ENCODE assay signal across 8 cellular contexts in the genomic region with DNA sequence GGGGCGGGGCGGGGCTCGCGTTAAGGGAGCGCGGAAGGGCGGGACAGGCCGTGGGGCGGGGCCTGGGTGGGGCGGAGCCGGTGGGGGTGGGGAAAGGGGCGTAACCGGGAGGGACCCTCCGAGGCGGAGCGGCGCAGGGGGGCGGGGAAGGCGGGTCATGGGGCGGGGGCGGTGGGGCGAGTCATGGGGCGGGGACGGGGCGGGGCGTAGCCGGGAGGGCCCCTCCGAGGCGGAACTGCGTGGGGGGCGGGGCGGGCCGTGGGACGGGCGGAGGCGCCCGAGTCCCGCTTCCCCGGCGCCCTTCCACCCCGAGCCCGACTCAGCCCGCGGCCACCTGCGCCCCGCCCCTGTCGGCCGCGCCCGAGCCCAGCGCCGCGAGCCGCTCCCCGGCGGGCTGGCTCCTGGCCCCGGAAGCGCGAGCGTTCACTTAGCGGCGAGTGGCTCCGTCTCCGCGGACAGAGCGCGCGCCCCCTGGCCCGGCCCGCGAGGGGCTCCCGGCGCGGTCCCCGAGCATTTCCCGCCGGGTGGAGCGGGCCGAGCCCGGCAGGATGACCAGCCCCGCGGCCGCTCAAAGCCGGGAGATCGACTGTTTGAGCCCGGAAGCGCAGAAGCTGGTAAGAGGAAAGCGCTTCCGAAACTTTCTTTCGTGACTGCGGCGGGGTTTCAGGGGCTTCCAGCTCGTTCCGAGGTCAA.
DNase-seq lines count a peak whose midpoint lies in the region; ATAC-seq and TF ChIP-seq lines count a peak whose summit lies in the region.

No MANE protein-coding gene starts in this region.

- H3K9me3 ChIP-seq in KOPT-K1 (ENCODE audit: insufficient read depth, low read length, poor library complexity, severe bottlenecking) (no peaks in the 10 kb centered on the region), gastroesophageal sphincter (no peaks in the 10 kb centered on the region), thyroid gland (no peaks in the 10 kb centered on the region)

- TF ChIP-seq POLR2A in gastroesophageal sphincter (IDR thresholded peaks at IDR 0.05) (peak; percentile 89 to 97), thyroid gland (IDR thresholded peaks at IDR 0.05) (peak; percentile 78 to 85)

- H3K36me3 ChIP-seq in KOPT-K1 (ENCODE audit: insufficient read depth, low read length) (no peaks in the 10 kb centered on the region), gastroesophageal sphincter (no peaks in the 10 kb centered on the region), thyroid gland (no peaks in the 10 kb centered on the region)

- H3K4me1 ChIP-seq in gastroesophageal sphincter (peaks cover 12 to 90% (median 61%) of the 10 kb centered on the region in 3 donors), thyroid gland (peaks cover 55 to 81% of the 10 kb centered on the region in 2 donors)

- peak; percentile 53 for ATAC-seq in GM21717 (IDR thresholded peaks at IDR 0.05; ENCODE audit: unreplicated experiment)
- peak; percentile 79 for ATAC-seq in gastroesophageal sphincter

- TF ChIP-seq EP300 in gastroesophageal sphincter (IDR thresholded peaks at IDR 0.05), result no peak

- intact Hi-C loops in thyroid gland (cut with DNase I), result loop anchor here (5.0 kb wide), 1 partner anchor 40 kb away; no protein-coding TSS in a partner anchor

- WGBS in gastroesophageal sphincter (ENCODE audit: low coverage in 1 of 2), 2 donors, result no CpG with 5 or more reads among the region's 94 CpGs
- WGBS in thyroid gland, 2 donors, result 0% methylated on average over 3 to 4 of the region's 94 CpGs

- peak; percentile 88 for DNase-seq in DMS53 treated with DMSO at 0.1 percent for 48 hours (lab: John Stamatoyannopoulos, UW; ENCODE audit: unreplicated experiment)
- peak; percentile 68 for DNase-seq in SHP77 treated with DMSO at 0.1 percent for 48 hours (lab: John Stamatoyannopoulos, UW)
- peak; percentile 90 for DNase-seq in activated gamma-delta T cell treated with anti-CD3 and anti-CD28 coated beads, Interleukin-2, amount 50 U/mL, for 16 hours (ENCODE audit: low read depth)
- peak; percentile 85 for DNase-seq in occipital lobe (lab: John Stamatoyannopoulos, UW)
- DNase-seq in thyroid gland, result peak; percentile 95 to 96

- TF ChIP-seq CTCF in gastroesophageal sphincter (IDR thresholded peaks at IDR 0.05), result peak in 2 of 4 experiments; percentile 14 to 39
- TF ChIP-seq CTCF in thyroid gland (IDR thresholded peaks at IDR 0.05), result no peak

- H3K4me3 ChIP-seq in gastroesophageal sphincter, result peak overlapping the region; percentile 83 to 86
- peak overlapping the region; percentile 47 to 88 (median 87) for H3K4me3 ChIP-seq in thyroid gland (replicated peaks in 1 of 3)

- peak overlapping the region; percentile 99 for H3K27ac ChIP-seq in KOPT-K1 (ENCODE audit: low read depth, low read length, poor library complexity, severe bottlenecking)
- H3K27ac ChIP-seq in gastroesophageal sphincter, result peak overlapping the region; percentile 99 to 100 (median 99)
- H3K27ac ChIP-seq in thyroid gland, result peak overlapping the region; percentile 87 to 97 (median 95)

- H3K27me3 ChIP-seq in gastroesophageal sphincter (no peaks in the 10 kb centered on the region), thyroid gland (no peaks in the 10 kb centered on the region)

Comparison
In these comparisons a context has a peak if more than half of its experiments do, and no peak if none do; other contexts are left out.
1. Peak in every context shown above with its lines: DNase-seq, ATAC-seq, H3K4me3 ChIP-seq and H3K27ac ChIP-seq.